25 cellular contexts compared by ENCODE assay signal in the genomic region with DNA sequence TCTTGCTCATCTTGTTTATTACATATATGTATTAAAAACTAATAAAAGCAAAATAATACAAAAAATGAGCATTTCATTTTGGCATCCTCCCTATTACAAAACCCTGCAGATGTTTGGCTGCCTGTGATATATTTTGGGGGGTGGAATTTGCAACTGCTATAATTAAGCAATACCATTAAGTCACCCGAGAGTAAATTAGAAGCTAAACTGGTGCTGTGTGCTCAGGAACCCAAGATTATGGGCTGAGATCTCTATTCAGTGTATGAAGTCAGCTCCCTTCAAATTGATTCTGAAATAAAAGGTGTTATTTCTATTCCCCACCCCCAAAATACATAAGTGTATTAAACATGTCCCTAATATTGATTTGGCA.
DNase-seq lines count a peak whose midpoint lies in the region; ATAC-seq, FAIRE-seq and TF ChIP-seq lines count a peak whose summit lies in the region.
"Had no signal": no experiment of that assay in that cellular context is flagged by ENCODE, and none has a peak within 500 bp of the region (broad histone marks: within the 10 kb centered on the region; RNA-seq: fewer than 3 reads in every experiment).

No MANE protein-coding gene starts in this region.

- no TSS peak for BruUV-seq in GM12878 (replicated peaks; lab: Mats Ljungman, UMichigan)

- H3K4me1 ChIP-seq in heart right ventricle: peaks cover 0 to 19% (median 0%) of the 10 kb centered on the region in 9 donors
- H3K4me1 ChIP-seq in GM12878 (ENCODE audit: control insufficient read depth, insufficient read depth, low read length): peaks cover 23% of the 10 kb centered on the region
- no peaks in the 10 kb centered on the region for H3K4me1 ChIP-seq in vagina
- H3K4me1 ChIP-seq: A549, Caco-2 had no signal

- RAD21 ChIA-PET in GM12878 (lab: Charles Lee; ENCODE audit: unreplicated experiment): interaction anchor here (1.6 kb wide), 1 partner anchor 9 kb away, joined by 3 read pairs; no protein-coding TSS in a partner anchor

- POLR2A ChIA-PET in GM12878 (lab: Charles Lee): no interaction called here
- POLR2A ChIA-PET in activated CD8-positive, alpha-beta T cell treated with anti-CD3 and anti-CD28 coated beads, Interleukin-2, amount 10 ng/mL, durations not matched to agents 7 days and 5 days (lab: Charles Lee): no interaction called here

- intact Hi-C loops in left ventricle myocardium superior (cut with micrococcal nuclease) (no loop called here), heart right ventricle (cut with DNase I) (no loop called here), GM12878 (cut with micrococcal nuclease; ENCODE audit: unreplicated experiment) (no loop called here), vagina (cut with DNase I) (no loop called here)

- H3K9me3 ChIP-seq in heart right ventricle (no peaks in the 10 kb centered on the region), GM12878 (replicated peaks; ENCODE audit: control insufficient read depth, insufficient read depth, low read length) (no peaks in the 10 kb centered on the region; the same call in 2 of the 3 replicates), vagina (no peaks in the 10 kb centered on the region)
- H3K9me3 ChIP-seq: A549, Caco-2 had no signal

- H3K4me2 ChIP-seq in GM12878 (ENCODE audit: control insufficient read depth, insufficient read depth): no peak overlapping the region
- H3K4me2 ChIP-seq: A549, KMS-11 had no signal

- no peaks in the 10 kb centered on the region for H3K36me3 Mint-ChIP-seq in activated CD8-positive, alpha-beta T cell treated with anti-CD3 and anti-CD28 coated beads, Interleukin-2, amount 10 ng/mL, durations not matched to agents 7 days and 5 days (ENCODE audit: low read depth)
- H3K36me3 Mint-ChIP-seq: CD8-positive, alpha-beta T cell had no signal

- WGBS in heart right ventricle, 2 donors: 59 to 67% methylated on average over 1 of the region's 1 CpG
- 40% methylated on average over 1 of the region's 1 CpG for WGBS in GM12878 (ENCODE audit: insufficient coverage, insufficient replicate concordance, low lambda C conversion rate, missing lambda C conversion rate)

- H3K4me1 Mint-ChIP-seq in activated CD8-positive, alpha-beta T cell treated with anti-CD3 and anti-CD28 coated beads, Interleukin-2, amount 10 ng/mL, durations not matched to agents 7 days and 5 days (ENCODE audit: low read depth): peaks cover 7% of the 10 kb centered on the region

- no peaks in the 10 kb centered on the region for H4K20me1 ChIP-seq in GM12878 (ENCODE audit: control insufficient read depth, insufficient read depth)

- no peak overlapping the region for H3K4me3 Mint-ChIP-seq in activated CD8-positive, alpha-beta T cell treated with anti-CD3 and anti-CD28 coated beads, Interleukin-2, amount 10 ng/mL, durations not matched to agents 7 days and 5 days
- H3K4me3 Mint-ChIP-seq: CD8-positive, alpha-beta T cell; T-helper 2 cell treated with Interferon-gamma antibody and Interleukin-4, amounts not matched to agents 5 μg/mL and 100 μg/mL, for 36 hours had no signal

- no peak overlapping the region for H3K9ac ChIP-seq in GM12878 (ENCODE audit: control insufficient read depth, insufficient read depth, low read length)
- H3K9ac ChIP-seq: KMS-11 had no signal

- no peak for TF ChIP-seq EP300 in GM12878 (IDR thresholded peaks at IDR 0.05; ENCODE audit: borderline replicate concordance in 1 of 2, control insufficient read depth in 1 of 2, low read depth in 2 of 2, low read length in 2 of 2)

- H3K27ac ChIP-seq in heart right ventricle (no peak overlapping the region), GM12878 (ENCODE audit: control insufficient read depth, insufficient read depth) (no peak overlapping the region), vagina (no peak overlapping the region)
- H3K27ac ChIP-seq: A549, C4-2B, KMS-11 had no signal

- FAIRE-seq in GM12878 (lab: Jason Lieb, UNC): no peak
- no peak for FAIRE-seq in H54 (lab: Jason Lieb, UNC)
- FAIRE-seq: A549 had no signal

- TF ChIP-seq CTCF in heart right ventricle (IDR thresholded peaks at IDR 0.05): no peak
- no peak for TF ChIP-seq CTCF in GM12878 (IDR thresholded peaks at IDR 0.05 in 2 of 3, conservative IDR thresholded peaks at IDR 0.05 in 1 of 3; ENCODE audit: control insufficient read depth in 2 of 3, extremely low read depth in 1 of 3, insufficient read depth in 1 of 3, low read depth in 3 of 3, low read length in 3 of 3)
- TF ChIP-seq CTCF in vagina (IDR thresholded peaks at IDR 0.05): no peak

- TF ChIP-seq POLR2A in GM12878 (IDR thresholded peaks at IDR 0.05; ENCODE audit: low read depth, low read length) (no peak), H54 (IDR thresholded peaks at IDR 0.05; ENCODE audit: low read depth, low read length) (no peak), vagina (IDR thresholded peaks at IDR 0.05) (no peak)

- in situ Hi-C loops in GM12878 (cut with MboI): no loop called here

- no peaks in the 10 kb centered on the region for H3K27me3 ChIP-seq in heart right ventricle
- H3K27me3 ChIP-seq in GM12878 (replicated peaks in 1 of 2; ENCODE audit: control insufficient read depth in 2 of 2, insufficient read depth in 2 of 2, low read length in 1 of 2): no peaks in the 10 kb centered on the region; a peak in 1 of 4 replicates
- H3K27me3 ChIP-seq in vagina: no peaks in the 10 kb centered on the region

- peaks cover 10% of the 10 kb centered on the region for H3K27me3 Mint-ChIP-seq in activated CD8-positive, alpha-beta T cell treated with anti-CD3 and anti-CD28 coated beads, Interleukin-2, amount 10 ng/mL, durations not matched to agents 7 days and 5 days (ENCODE audit: low read depth)

- no peak overlapping the region for H3K4me3 ChIP-seq in heart right ventricle
- no peak overlapping the region for H3K4me3 ChIP-seq in GM12878
- H3K4me3 ChIP-seq in vagina: no peak overlapping the region
- H3K4me3 ChIP-seq: A549 had no signal

- H3K36me3 ChIP-seq in heart right ventricle: no peaks in the 10 kb centered on the region
- no peaks in the 10 kb centered on the region for H3K36me3 ChIP-seq in GM12878 (ENCODE audit: control insufficient read depth in 2 of 2, insufficient read depth in 2 of 2, low read length in 1 of 2)
- no peaks in the 10 kb centered on the region for H3K36me3 ChIP-seq in vagina

- ATAC-seq in left ventricle myocardium superior: peak; percentile 58
- ATAC-seq in heart right ventricle: no peak
- no peak for ATAC-seq in GM12878
- no peak for ATAC-seq in activated CD8-positive, alpha-beta T cell treated with anti-CD3 and anti-CD28 coated beads, Interleukin-2, amount 10 ng/mL, durations not matched to agents 7 days and 5 days
- ATAC-seq: A549; CD8-positive, alpha-beta T cell; PC-3 had no signal

- peak overlapping the region; percentile 77; the same call in 1 of the 2 replicates for H2AFZ ChIP-seq in GM12878 (ENCODE audit: control insufficient read depth, low read depth, low read length)

- H3K9me3 Mint-ChIP-seq in activated CD8-positive, alpha-beta T cell treated with anti-CD3 and anti-CD28 coated beads, Interleukin-2, amount 10 ng/mL, durations not matched to agents 7 days and 5 days (ENCODE audit: insufficient read depth): no peaks in the 10 kb centered on the region
- H3K9me3 Mint-ChIP-seq: CD8-positive, alpha-beta T cell; T-helper 2 cell treated with Interferon-gamma antibody and Interleukin-4, amounts not matched to agents 5 μg/mL and 100 μg/mL, for 36 hours had no signal

- SMC1A ChIA-PET in GM12878 (lab: Charles Lee; ENCODE audit: uncharacterized antibody, unreplicated experiment): interaction anchor here (0.6 to 1.6 kb wide), 5 partner anchors 26 to 319 kb away, joined by 3 to 4 read pairs (median 3); no protein-coding TSS in a partner anchor

- no peak for TF ChIP-seq RAD21 in GM12878 (IDR thresholded peaks at IDR 0.05; ENCODE audit: insufficient read depth, low read depth, low read length)

- CTCF ChIA-PET in GM12878 (lab: Yijun Ruan, JAX): interaction anchor here (0.9 to 1.6 kb wide), 3 partner anchors 16 to 405 kb away, joined by 3 to 4 read pairs (median 3); no protein-coding TSS in a partner anchor
- CTCF ChIA-PET in activated CD8-positive, alpha-beta T cell treated with anti-CD3 and anti-CD28 coated beads, Interleukin-2, amount 10 ng/mL, durations not matched to agents 7 days and 5 days (lab: Charles Lee): no interaction called here

- H3K27ac Mint-ChIP-seq in activated CD8-positive, alpha-beta T cell treated with anti-CD3 and anti-CD28 coated beads, Interleukin-2, amount 10 ng/mL, durations not matched to agents 7 days and 5 days: no peak overlapping the region
- H3K27ac Mint-ChIP-seq: CD8-positive, alpha-beta T cell; IgD-negative memory B cell; T-helper 2 cell treated with Interferon-gamma antibody and Interleukin-4, amounts not matched to agents 5 μg/mL and 100 μg/mL, for 36 hours had no signal

- no peak for DNase-seq in left ventricle myocardium superior
- DNase-seq in heart right ventricle: no peak
- DNase-seq in NAMALWA (ENCODE audit: low spot score): peak; percentile 58
- DNase-seq in GM12878 (ENCODE audit: low read depth, low spot score): no peak
- no peak for DNase-seq in H54 (ENCODE audit: insufficient read length, low spot score)
- no peak for DNase-seq in activated CD8-positive, alpha-beta T cell treated with anti-CD3 and anti-CD28 coated beads, Interleukin-2, amount 10 ng/mL, durations not matched to agents 7 days and 5 days
- DNase-seq in vagina (ENCODE audit: extremely low spot score in 2 of 2): no peak
- DNase-seq: AML-193; Caco-2; CD8-positive, alpha-beta T cell; DMS79 treated with DMSO at 0.1 percent for 48 hours; NCI-H1048; NCI-H1417; NCI-H1694; NCI-H2029 treated with DMSO at 0.1 percent for 48 hours; NCI-H446 treated with DMSO at 0.1 percent for 48 hours; NCI-H526; NCI-H82; PC-3; T-helper 1 cell had no signal

- no peaks in the 10 kb centered on the region for H3K79me2 ChIP-seq in GM12878 (ENCODE audit: control insufficient read depth, insufficient read depth, low read length)

TF ChIP-seq in GM12878, 131 proteins besides CTCF, POLR2A, EP300 and RAD21 (continues in another document):
- TF ChIP-seq NR2C1 (IDR thresholded peaks at IDR 0.05): no peak
- no peak for TF ChIP-seq MEF2A (IDR thresholded peaks at IDR 0.05; ENCODE audit: insufficient read depth, low read depth, low read length)
